8 cellular contexts compared by ENCODE assay signal in genomic region chr14:66507722-66508546, GRCh38. TPM values are rescaled to one million over a fixed set of nuclear protein-coding genes. Genes with fewer than 3 reads are reported as not detected.
A peak's percentile ranks its signal among the peaks of the same experiment; 100 is the strongest.
DNase-seq lines count a peak whose midpoint lies in the region; ATAC-seq, FAIRE-seq and TF ChIP-seq lines count a peak whose summit lies in the region.

GPHN (plus strand) TSS chr14:66508147.

- intact Hi-C loops in Caco-2 (cut with micrococcal nuclease; ENCODE audit: unreplicated experiment) = loop anchor here (5.0 kb wide), 1 partner anchor 151 kb away; no protein-coding TSS in a partner anchor

- peak; percentile 100 for FAIRE-seq in HTR-8/SVneo (lab: Jason Lieb, UNC)

- H3K4me1 ChIP-seq in Caco-2 = no peaks in the 10 kb centered on the region

- peaks cover 12% of the 10 kb centered on the region for H3K27me3 Mint-ChIP-seq in Caco-2 (ENCODE audit: insufficient read depth, unreplicated experiment)

- peaks cover 9% of the 10 kb centered on the region for H3K4me1 Mint-ChIP-seq in Caco-2 (ENCODE audit: low read depth, unreplicated experiment)

- POLR2A ChIA-PET in Caco-2 (lab: Charles Lee) = interaction anchor here (0.6 kb wide), 3 partner anchors 11 to 84 kb away, joined by 3 to 4 read pairs (median 3); no protein-coding TSS in a partner anchor

- no peaks in the 10 kb centered on the region for H3K36me3 Mint-ChIP-seq in Caco-2 (ENCODE audit: insufficient read depth, unreplicated experiment)

- peak in 1 of 2 experiments; percentile 34 for TF ChIP-seq CTCF in Caco-2 (IDR thresholded peaks at IDR 0.05; ENCODE audit: insufficient read depth in 1 of 2, low read depth in 1 of 2, low read length in 1 of 2, severe bottlenecking in 1 of 2, unreplicated experiment in 1 of 2)

- H3K27ac ChIP-seq in epithelial cell of prostate = peak within 1 kb of the TSS; percentile 83

- no peaks in the 10 kb centered on the region for H3K9me3 Mint-ChIP-seq in Caco-2 (ENCODE audit: unreplicated experiment)

- no TSS peak for BruUV-seq in Caco-2 (replicated peaks; lab: Mats Ljungman, UMichigan)

- CTCF ChIA-PET in Caco-2 (lab: Charles Lee) = interaction anchor here (0.6 to 1.1 kb wide), 5 partner anchors 13 to 272 kb away, joined by 3 to 5 read pairs (median 3); no protein-coding TSS in a partner anchor

- H3K9me3 ChIP-seq in Caco-2 = no peaks in the 10 kb centered on the region

- peak within 1 kb of the TSS; percentile 64 for H3K27ac Mint-ChIP-seq in Caco-2 (ENCODE audit: unreplicated experiment)

- DNase-seq in Caco-2 (peak; percentile 94 to 95), HTR-8/SVneo (ENCODE audit: insufficient read length, low spot score) (peak; percentile 100), OCI-M1 (lab: John Stamatoyannopoulos, UW) (peak; percentile 46), activated T-cell treated with anti-CD3 and anti-CD28 coated beads for 48 hours (ENCODE audit: low read depth) (peak; percentile 88), epithelial cell of prostate (ENCODE audit: low read depth, low spot score) (peak; percentile 97), mucosa of gallbladder (ENCODE audit: low spot score) (peak; percentile 97)
- peak; percentile 61 to 78 for DNase-seq in stimulated activated CD8-positive, alpha-beta memory T cell treated with anti-CD3 and anti-CD28 coated beads, Interleukin-4, amount 100 ng/mL, for 4 hours (ENCODE audit: low read depth in 2 of 2, low spot score in 1 of 2)

- peak within 1 kb of the TSS; percentile 92 for H3K4me3 Mint-ChIP-seq in Caco-2 (ENCODE audit: unreplicated experiment)

- peak; percentile 75 for ATAC-seq in GM21367 (IDR thresholded peaks at IDR 0.05; ENCODE audit: unreplicated experiment)

- H3K27me3 ChIP-seq in Caco-2 (replicated peaks; ENCODE audit: control insufficient read depth, insufficient read depth, low read length) = no peaks in the 10 kb centered on the region

- H3K4me3 ChIP-seq in Caco-2 (ENCODE audit: low read depth, low read length) = peak within 1 kb of the TSS; percentile 64

- no peaks in the 10 kb centered on the region for H3K36me3 ChIP-seq in Caco-2 (ENCODE audit: control insufficient read depth, insufficient read depth, low read length)

RNA-seq across cellular contexts. Expression of gene GPHN, which starts in this region (rescaled TPM):
- 11.3 and 12.4 TPM in 2 replicates for total RNA-seq in Caco-2 (2022)
- total RNA-seq in mucosa of gallbladder = 41.8 TPM

Comparison
In these comparisons a context has a peak if more than half of its experiments do, and no peak if none do; other contexts are left out.
1. Peak in every context shown above with its lines: DNase-seq, ATAC-seq, H3K4me3 ChIP-seq and H3K27ac ChIP-seq.
2. DNase-seq: peak in every context shown above with its lines; median percentile 100 in HTR-8/SVneo; 97 in epithelial cell of prostate; 97 in mucosa of gallbladder; 94 in Caco-2; 88 in activated T-cell treated with anti-CD3 and anti-CD28 coated beads for 48 hours; 70 in stimulated activated CD8-positive, alpha-beta memory T cell treated with anti-CD3 and anti-CD28 coated beads, Interleukin-4, amount 100 ng/mL, for 4 hours; 46 in OCI-M1.